11 cellular contexts compared by ENCODE assay signal in genomic region chr19:41325640-41325946, GRCh38. TPM values are rescaled to one million over a fixed set of nuclear protein-coding genes. Genes with fewer than 3 reads are reported as not detected.
DNase-seq lines count a peak whose midpoint lies in the region; ATAC-seq, FAIRE-seq and TF ChIP-seq lines count a peak whose summit lies in the region.
"Had no signal": no experiment of that assay in that cellular context is flagged by ENCODE, and none has a peak within 500 bp of the region (broad histone marks: within the 10 kb centered on the region; RNA-seq: fewer than 3 reads in every experiment).

No MANE protein-coding gene starts in this region.

- DNase-seq in HFFc6, result no peak
- no peak for DNase-seq in kidney
- no peak for DNase-seq in smooth muscle cell (lab: John Stamatoyannopoulos, UW; ENCODE audit: unreplicated experiment)
- DNase-seq in epidermal melanocyte (ENCODE audit: insufficient read length, low spot score), result no peak
- DNase-seq: activated CD4-positive, CD25-positive, alpha-beta regulatory T cell; NCI-H2029; stimulated activated CD4-positive, alpha-beta T cell treated with anti-CD3 and anti-CD28 coated beads, Interleukin-4, amount 100 ng/mL, for 1 hour had no signal

- peak overlapping the region in 1 of 2 donors; percentile 51 for H3K9ac ChIP-seq in kidney (ENCODE audit: low read length in 2 of 2)
- H3K9ac ChIP-seq in smooth muscle cell (ENCODE audit: low read depth), result peak overlapping the region; percentile 87

- H3F3A ChIP-seq in smooth muscle cell (ENCODE audit: low read depth), result peaks cover 66% of the 10 kb centered on the region

- H3K79me2 ChIP-seq in smooth muscle cell (ENCODE audit: low read depth), result no peaks in the 10 kb centered on the region

- H2AFZ ChIP-seq in smooth muscle cell (ENCODE audit: low read depth), result no peak overlapping the region

- H3K27ac Mint-ChIP-seq in HFFc6, result peak overlapping the region; percentile 98

- ATAC-seq in GM18861 (IDR thresholded peaks at IDR 0.05; ENCODE audit: unreplicated experiment) (no peak), GM21381 (IDR thresholded peaks at IDR 0.05; ENCODE audit: unreplicated experiment) (no peak), HG03520 (IDR thresholded peaks at IDR 0.05; ENCODE audit: unreplicated experiment) (no peak)

- peaks cover 35 to 67% of the 10 kb centered on the region in 2 donors for H3K4me1 ChIP-seq in kidney (ENCODE audit: control insufficient read depth in 1 of 2, insufficient read depth in 1 of 2, low read depth in 1 of 2, low read length in 2 of 2)
- peaks cover 41% of the 10 kb centered on the region for H3K4me1 ChIP-seq in smooth muscle cell (ENCODE audit: low read depth)

- H4K20me1 ChIP-seq in smooth muscle cell (ENCODE audit: low read depth), result peaks cover 7% of the 10 kb centered on the region

- H3K9me3 Mint-ChIP-seq in HFFc6, result no peaks in the 10 kb centered on the region

- intact Hi-C loops in kidney (cut with DNase I), result no loop called here

- H3K4me3 ChIP-seq in kidney (ENCODE audit: low read length in 2 of 2) (peak overlapping the region in 1 of 2 donors; percentile 32), smooth muscle cell (peak overlapping the region; percentile 37)

- H3K36me3 ChIP-seq in kidney (ENCODE audit: control insufficient read depth in 1 of 2, insufficient read depth in 2 of 2, low read length in 2 of 2) (peaks cover 0 to under 1% of the 10 kb centered on the region in 2 donors), smooth muscle cell (ENCODE audit: low read depth) (no peaks in the 10 kb centered on the region)

- H3K27ac ChIP-seq in angular gyrus (ENCODE audit: low read depth, low read length) (peak overlapping the region; percentile 93), kidney (ENCODE audit: low read depth in 2 of 2, low read length in 2 of 2) (peak overlapping the region; percentile 63 to 65), smooth muscle cell (ENCODE audit: low read depth) (peak overlapping the region; percentile 97)

- H3K4me3 Mint-ChIP-seq in HFFc6, result peak overlapping the region; percentile 80

- H3K9me3 ChIP-seq in kidney (ENCODE audit: control insufficient read depth in 1 of 2, low read length in 2 of 2) (no peaks in the 10 kb centered on the region), smooth muscle cell (replicated peaks; ENCODE audit: low read depth) (no peaks in the 10 kb centered on the region)

- TF ChIP-seq CTCF in HFFc6 (IDR thresholded peaks at IDR 0.05) (no peak), kidney (IDR thresholded peaks at IDR 0.05; ENCODE audit: borderline replicate concordance, extremely low read depth, insufficient read depth) (no peak), smooth muscle cell (IDR thresholded peaks at IDR 0.05; ENCODE audit: borderline replicate concordance, insufficient read depth, poor library complexity, severe bottlenecking) (no peak)

- no peak for FAIRE-seq in kidney (lab: Jason Lieb, UNC)

- WGBS in smooth muscle cell (ENCODE audit: low lambda C conversion rate), result 2% methylated on average over 9 of the region's 10 CpGs

- H3K27me3 ChIP-seq in smooth muscle cell (ENCODE audit: low read depth), result no peaks in the 10 kb centered on the region

- H3K27me3 Mint-ChIP-seq in HFFc6 (ENCODE audit: insufficient read depth), result peaks cover 8% of the 10 kb centered on the region

- H3K4me2 ChIP-seq in smooth muscle cell, result peak overlapping the region; percentile 84

- H3K36me3 Mint-ChIP-seq in HFFc6 (ENCODE audit: low read depth), result peaks cover 24% of the 10 kb centered on the region

- H3K4me1 Mint-ChIP-seq in HFFc6 (ENCODE audit: low read depth), result peaks cover 81% of the 10 kb centered on the region

RNA-seq across cellular contexts. Expression of gene CCDC97, which starts 15.6 kb away (rescaled TPM):
- 10 to 100 TPM; 15.4 to 19.1 (median 16.8) TPM for total RNA-seq in HFFc6 (2021; fragmentation: NEBNext Ultra II Directional; extraction: Animal tissue kit (Norgen Biotek cat#: 25700))
- total RNA-seq in kidney (28.1 TPM), smooth muscle cell (3.0 and 7.5 TPM in 2 replicates)
- polyA plus RNA-seq in kidney (ENCODE audit: insufficient read depth, low read depth, low replicate concordance) (9.8 TPM), smooth muscle cell (15.3 and 18.2 TPM in 2 replicates)

RNA-seq across cellular contexts. Expression of gene TGFB1, which starts 28.1 kb away (rescaled TPM):
- 100 to 1,000 TPM; 150 to 163 (median 158) TPM for total RNA-seq in HFFc6 (2021; fragmentation: NEBNext Ultra II Directional; extraction: Animal tissue kit (Norgen Biotek cat#: 25700))
- 48.0 TPM for total RNA-seq in kidney
- 19.1 TPM for polyA plus RNA-seq in kidney (ENCODE audit: insufficient read depth, low read depth, low replicate concordance)
- 37.6 and 51.7 TPM in 2 replicates for total RNA-seq in smooth muscle cell
- polyA plus RNA-seq in smooth muscle cell, result 199 and 216 TPM in 2 replicates

RNA-seq across cellular contexts. Expression of gene B9D2, which starts 38.4 kb away (rescaled TPM):
- total RNA-seq in HFFc6 (2021; fragmentation: NEBNext Ultra II Directional; extraction: Animal tissue kit (Norgen Biotek cat#: 25700)), result 1 to 10 TPM; 4.9 to 6.8 (median 6.3) TPM
- total RNA-seq in kidney (12.6 TPM), smooth muscle cell (1.6 and 2.1 TPM in 2 replicates)
- polyA plus RNA-seq in kidney (ENCODE audit: insufficient read depth, low read depth, low replicate concordance) (15.7 TPM), smooth muscle cell (12.2 and 13.9 TPM in 2 replicates)

RNA-seq across cellular contexts. Expression of gene TMEM91, which starts 50.7 kb away (rescaled TPM):
- total RNA-seq in HFFc6 (2021; fragmentation: NEBNext Ultra II Directional; extraction: Animal tissue kit (Norgen Biotek cat#: 25700)), result 1 to 10 TPM; 1.4 to 2.6 (median 1.7) TPM
- total RNA-seq in kidney, result 9.5 TPM
- 24.3 TPM for polyA plus RNA-seq in kidney (ENCODE audit: insufficient read depth, low read depth, low replicate concordance)
- total RNA-seq in smooth muscle cell, result 11.0 and 19.2 TPM in 2 replicates
- polyA plus RNA-seq in smooth muscle cell, result 24.3 and 25.6 TPM in 2 replicates
